12 cellular contexts compared by ENCODE assay signal in the genomic region with DNA sequence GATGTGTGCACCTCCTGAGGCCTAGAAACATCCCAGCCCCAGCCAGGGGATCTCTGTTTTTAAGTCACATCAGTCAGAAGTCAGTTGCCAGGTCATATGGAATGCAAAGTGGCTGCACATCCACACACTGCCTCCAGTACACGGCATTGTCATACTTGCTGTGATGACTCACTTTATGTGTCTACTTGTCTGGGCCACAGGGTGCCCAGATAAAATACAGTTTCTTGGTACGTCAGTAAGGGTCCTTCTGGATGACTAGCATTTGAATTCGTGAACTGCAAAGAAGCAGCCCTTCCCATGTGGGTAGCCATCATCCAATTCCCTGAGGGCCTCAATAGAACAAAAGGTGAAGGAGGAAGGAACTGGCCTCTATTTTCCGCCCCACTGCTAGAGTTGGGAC. TPM values are rescaled to one million over a fixed set of nuclear protein-coding genes. Genes with fewer than 3 reads are reported as not detected.
DNase-seq lines count a peak whose midpoint lies in the region; ATAC-seq, FAIRE-seq and TF ChIP-seq lines count a peak whose summit lies in the region.
"Had no signal": no experiment of that assay in that cellular context is flagged by ENCODE, and none has a peak within 500 bp of the region (broad histone marks: within the 10 kb centered on the region; RNA-seq: fewer than 3 reads in every experiment).

No MANE protein-coding gene starts in this region.

- no peak overlapping the region for H2AK5ac ChIP-seq in trophoblast cell (ENCODE audit: low read length)

- no peak overlapping the region for H2BK12ac ChIP-seq in trophoblast cell (ENCODE audit: low read length)

- H3K79me1 ChIP-seq in trophoblast cell (ENCODE audit: low read length): no peaks in the 10 kb centered on the region

- FAIRE-seq in K562 (lab: Jason Lieb, UNC): no peak
- FAIRE-seq: A204.1 had no signal

- no peak for TF ChIP-seq EP300 in K562 (IDR thresholded peaks at IDR 0.05; ENCODE audit: low read length)

- no peak overlapping the region for H4K12ac ChIP-seq in trophoblast cell (ENCODE audit: low read depth, low read length)

- no peak overlapping the region for H2BK5ac ChIP-seq in trophoblast cell (ENCODE audit: low read depth, low read length, poor library complexity)

- H3K9me3 ChIP-seq in HEK293 (ENCODE audit: control insufficient read depth, insufficient read depth, low read depth, low read length): no peaks in the 10 kb centered on the region
- H3K9me3 ChIP-seq in K562 (replicated peaks; ENCODE audit: control insufficient read depth, insufficient read depth, low read depth, low read length): peaks cover 5% of the 10 kb centered on the region; the same call in 1 of the 2 replicates
- no peaks in the 10 kb centered on the region for H3K9me3 ChIP-seq in trophoblast cell (ENCODE audit: insufficient read depth, low read depth, low read length)

- H3K36me3 ChIP-seq in HEK293 (ENCODE audit: control insufficient read depth in 2 of 2, insufficient read depth in 1 of 2, low read length in 2 of 2) (peaks cover 0 to 1% of the 10 kb centered on the region in 2 experiments; a peak in 1 of 3 replicates), K562 (ENCODE audit: control insufficient read depth, insufficient read depth, low read length) (peaks cover 12% of the 10 kb centered on the region), trophoblast cell (ENCODE audit: control insufficient read depth in 1 of 2, insufficient read depth in 2 of 2, low read length in 2 of 2) (peaks cover 0 to 2% of the 10 kb centered on the region in 2 experiments)

- WGBS in K562 (ENCODE audit: insufficient coverage, low coverage, missing lambda C conversion rate): 52% methylated on average over 4 of the region's 4 CpGs
- no CpG with 5 or more reads among the region's 4 CpGs for WGBS in trophoblast cell (ENCODE audit: extremely low coverage, insufficient coverage, insufficient read length)

- H3K79me2 ChIP-seq in K562 (ENCODE audit: control insufficient read depth, insufficient read depth, low read length) (0 out of 3 replicates have a peak, but pooled peaks cover 3% of the 10 kb centered on the region), trophoblast cell (ENCODE audit: control insufficient read depth, insufficient read depth, low read length, poor library complexity) (no peaks in the 10 kb centered on the region)

- H2AFZ ChIP-seq in K562 (ENCODE audit: low read depth, low read length): no peak overlapping the region
- no peak overlapping the region for H2AFZ ChIP-seq in trophoblast cell (ENCODE audit: insufficient read depth, low read length, poor library complexity)

- H2BK120ac ChIP-seq in trophoblast cell (ENCODE audit: insufficient read depth, low read length, poor library complexity): no peak overlapping the region

- POLR2A ChIA-PET in HEK293 (lab: Yijun Ruan, JAX): no interaction called here
- POLR2A ChIA-PET in K562 (lab: Yijun Ruan, JAX): no interaction called here

- no peaks in the 10 kb centered on the region for H3K27me3 ChIP-seq in K562 (ENCODE audit: control insufficient read depth in 2 of 2, insufficient read depth in 2 of 2, low read length in 2 of 2)
- no peaks in the 10 kb centered on the region for H3K27me3 ChIP-seq in trophoblast cell (ENCODE audit: insufficient read depth, low read length)

- TF ChIP-seq CTCF in HEK293 (tag by site-specific recombination; IDR thresholded peaks at IDR 0.05): no peak
- no peak for TF ChIP-seq CTCF in K562 (IDR thresholded peaks at IDR 0.05 in 2 of 3, conservative IDR thresholded peaks at IDR 0.05 in 1 of 3; ENCODE audit: insufficient read depth in 2 of 3, low read depth in 1 of 3, low read length in 3 of 3)
- TF ChIP-seq CTCF in coronary artery (IDR thresholded peaks at IDR 0.05): no peak

- no TSS peak for BruUV-seq in K562 (replicated peaks; lab: Mats Ljungman, UMichigan)

- H3K4me3 ChIP-seq in HEK293 (ENCODE audit: low read depth, low read length): no peak overlapping the region
- no peak overlapping the region for H3K4me3 ChIP-seq in K562
- H3K4me3 ChIP-seq in trophoblast cell (ENCODE audit: low read depth, low read length): no peak overlapping the region
- H3K4me3 ChIP-seq in coronary artery: no peak overlapping the region

- no peak for ATAC-seq in K562

- H3K9ac ChIP-seq in K562 (ENCODE audit: insufficient read depth in 1 of 2, low read depth in 2 of 2, low read length in 2 of 2) (no peak overlapping the region), trophoblast cell (ENCODE audit: low read length) (no peak overlapping the region)

- CTCF ChIA-PET in HEK293 (lab: Yijun Ruan, JAX): no interaction called here
- CTCF ChIA-PET in K562 (lab: Yijun Ruan, JAX; ENCODE audit: low intra/inter-chr PET ratio): no interaction called here

- no peaks in the 10 kb centered on the region for H4K20me1 ChIP-seq in K562 (replicated peaks; ENCODE audit: control insufficient read depth, insufficient read depth, low read length)

- no peak for TF ChIP-seq POLR2A in K562 (conservative IDR thresholded peaks at IDR 0.05)

- intact Hi-C loops in K562 (cut with micrococcal nuclease): no loop called here

- H4K91ac ChIP-seq in trophoblast cell (ENCODE audit: low read depth, low read length): no peak overlapping the region

- TF ChIP-seq RAD21 in K562 (CRISPR knock-in tag; conservative IDR thresholded peaks at IDR 0.05 in 1 of 2, IDR thresholded peaks at IDR 0.05 in 1 of 2): no peak

- no peak overlapping the region for H3K4ac ChIP-seq in trophoblast cell (ENCODE audit: low read depth, low read length)

- no peak overlapping the region for H3K4me2 ChIP-seq in K562 (ENCODE audit: insufficient read depth, low read length)
- no peak overlapping the region for H3K4me2 ChIP-seq in trophoblast cell (ENCODE audit: low read length)

- H3K23ac ChIP-seq in trophoblast cell (ENCODE audit: low read length): no peak overlapping the region

- H4K8ac ChIP-seq in trophoblast cell (ENCODE audit: low read depth, low read length): no peak overlapping the region

- in situ Hi-C loops in K562 (cut with MboI): no loop called here

- H3K9me1 ChIP-seq in K562 (ENCODE audit: control insufficient read depth, insufficient read depth, low read length): no peaks in the 10 kb centered on the region

- H3K4me1 ChIP-seq in HEK293 (ENCODE audit: control insufficient read depth, insufficient read depth, low read length): no peaks in the 10 kb centered on the region
- H3K4me1 ChIP-seq in K562 (replicated peaks in 1 of 2; ENCODE audit: control insufficient read depth in 2 of 2, insufficient read depth in 2 of 2, low read length in 2 of 2): no peaks in the 10 kb centered on the region
- H3K4me1 ChIP-seq in trophoblast cell (ENCODE audit: control insufficient read depth in 1 of 2, insufficient read depth in 2 of 2, low read length in 2 of 2): peaks cover 0 to 5% of the 10 kb centered on the region in 2 experiments

- H3K18ac ChIP-seq in trophoblast cell (ENCODE audit: low read length): no peak overlapping the region

- no peak overlapping the region for H3K14ac ChIP-seq in trophoblast cell (ENCODE audit: low read length)

- H3K27ac ChIP-seq in HEK293 (ENCODE audit: extremely low read depth, low read depth, low read length) (no peak overlapping the region), K562 (ENCODE audit: extremely low read depth, low read depth, low read length) (no peak overlapping the region), trophoblast cell (ENCODE audit: low read depth, low read length) (no peak overlapping the region), coronary artery (no peak overlapping the region)

- peak; percentile 30 for DNase-seq in activated CD4-positive, alpha-beta T cell treated with anti-CD3 and anti-CD28 coated beads for 48 hours
- no peak for DNase-seq in activated CD4-positive, alpha-beta T cell treated with anti-CD3 and anti-CD28 coated beads for 4 hours
- DNase-seq in K562 (ENCODE audit: extremely low read depth in 1 of 4, low spot score in 3 of 4): peak in 1 of 4 experiments; percentile 6
- DNase-seq in trophoblast cell: peak; percentile 91 to 94
- DNase-seq in globus pallidus (ENCODE audit: low spot score): no peak
- DNase-seq in NCI-H1930 (lab: John Stamatoyannopoulos, UW): no peak
- no peak for DNase-seq in coronary artery (ENCODE audit: low spot score)
- DNase-seq: NCI-H1417 treated with DMSO at 0.1 percent for 48 hours; NCI-H2227 treated with DMSO at 0.1 percent for 48 hours; stimulated activated CD4-positive, alpha-beta T cell treated with anti-CD3 and anti-CD28 coated beads, Interleukin-4, amount 100 ng/mL, for 4 hours had no signal

TF ChIP-seq in HEK293, 187 proteins besides CTCF, POLR2A, EP300 and RAD21:
- TF ChIP-seq MEIS1 (CRISPR knock-in tag; IDR thresholded peaks at IDR 0.05; ENCODE audit: borderline replicate concordance) (no peak), ZNF660 (tag by site-specific recombination; IDR thresholded peaks at IDR 0.05) (0 out of 2 replicates have a peak, but pooled peaks have one; percentile 10)
TF ChIP-seq in HEK293: peak in this region for 1.

TF ChIP-seq in K562, 482 proteins besides CTCF, POLR2A, EP300 and RAD21 (continues in another document):
- TF ChIP-seq, protein P1, sequence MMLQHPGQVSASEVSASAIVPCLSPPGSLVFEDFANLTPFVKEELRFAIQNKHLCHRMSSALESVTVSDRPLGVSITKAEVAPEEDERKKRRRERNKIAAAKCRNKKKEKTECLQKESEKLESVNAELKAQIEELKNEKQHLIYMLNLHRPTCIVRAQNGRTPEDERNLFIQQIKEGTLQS (IDR thresholded peaks at IDR 0.05): peak; percentile 52
- TF ChIP-seq, protein P1 (CRISPR knock-in tag; conservative IDR thresholded peaks at IDR 0.05): no peak

RNA-seq across cellular contexts. Expression of gene AUH, which starts 27.7 kb away (rescaled TPM):
- total RNA-seq in K562 (2011; cell fraction: chromatin; rRNA removed; ENCODE audit: low replicate concordance): 16.8 and 53.1 TPM in 2 replicates
- 7.8 and 11.6 TPM in 2 replicates for total RNA-seq in K562 (2011; cell fraction: nucleolus; rRNA removed)
- 18.8 and 30.1 TPM in 2 replicates for total RNA-seq in K562 (2011; cell fraction: nucleoplasm; rRNA removed)
- total RNA-seq in K562 (2014; rRNA removed): 29.0 and 32.8 TPM in 2 replicates
- 11.1 and 12.4 TPM in 2 replicates for total RNA-seq in K562 (2014; rRNA removed; fragmentation: Illumina TruSeq; extraction: Trizol)
- total RNA-seq in K562 (2015; rRNA removed; fragmentation: Illumina TruSeq; extraction: Trizol): 9.4 and 10.1 TPM in 2 replicates
- 12.7 and 13.5 TPM in 2 replicates for total RNA-seq in K562 (2021)
- polyA plus RNA-seq in K562 (2011; rRNA removed): 6.3 and 6.9 TPM in 2 replicates
- 2.6 and 3.3 TPM in 2 replicates for polyA plus RNA-seq in K562 (2011; cell fraction: cytosol; rRNA removed)
- 10.3 and 13.3 TPM in 2 replicates for polyA plus RNA-seq in K562 (2011; cell fraction: nucleus; rRNA removed)
- polyA plus RNA-seq in K562 (2012): 6.8 and 9.1 TPM in 2 replicates
- polyA plus RNA-seq in K562 (2014; fragmentation: Illumina TruSeq; extraction: Trizol): 6.1 and 6.3 TPM in 2 replicates
- polyA plus RNA-seq in K562 (2014; fragmentation: Nextera tagmentation; extraction: Ambion mirVana): 1 to 10 TPM; 3.4 to 4.5 TPM
- polyA plus RNA-seq in K562 (2014; rRNA removed): 16.3 and 16.8 TPM in 2 replicates
- 11.6 and 12.7 TPM in 2 replicates for polyA minus RNA-seq in K562 (2011; rRNA and poly(A)+ RNA removed)
- polyA minus RNA-seq in K562 (2011; cell fraction: cytosol; rRNA and poly(A)+ RNA removed): 2.7 and 3.0 TPM in 2 replicates
- 22.3 and 25.0 TPM in 2 replicates for polyA minus RNA-seq in K562 (2011; cell fraction: nucleus; rRNA and poly(A)+ RNA removed)
- 12.1 and 12.3 TPM in 2 replicates for polyA plus RNA-seq in trophoblast cell (2013)

Comparison
In these comparisons a context has a peak if more than half of its experiments do, and no peak if none do; other contexts are left out.
1. DNase-seq: peak in activated CD4-positive, alpha-beta T cell treated with anti-CD3 and anti-CD28 coated beads for 48 hours (single experiment) and trophoblast cell (2 of 2); none in activated CD4-positive, alpha-beta T cell treated with anti-CD3 and anti-CD28 coated beads for 4 hours (0 of 2), globus pallidus (single experiment), NCI-H1930 (0 of 2) and coronary artery (single experiment).